ENCODE assay signal across 18 cellular contexts in the genomic region with DNA sequence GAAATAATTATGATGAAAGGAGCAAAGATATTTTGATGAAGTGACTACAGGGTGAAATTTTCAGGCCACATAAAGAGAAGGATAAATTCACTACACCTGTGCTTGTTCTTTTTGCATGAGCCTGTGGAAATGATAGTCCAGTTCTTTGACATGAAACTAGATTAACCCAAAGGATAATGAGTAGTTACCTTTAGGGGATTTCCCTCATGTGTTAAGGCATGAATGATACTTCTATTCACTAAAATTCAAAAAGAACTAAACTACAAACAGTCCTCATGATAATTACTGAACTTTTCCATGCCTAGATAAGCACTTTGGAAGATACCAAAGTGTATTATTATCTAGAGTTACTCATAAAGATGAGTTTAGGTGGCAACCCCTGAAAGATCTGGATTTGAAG.
"Had no signal": no experiment of that assay in that cellular context is flagged by ENCODE, and none has a peak within 500 bp of the region (broad histone marks: within the 10 kb centered on the region; RNA-seq: fewer than 3 reads in every experiment).

No MANE protein-coding gene starts in this region.

- H3K4me3 Mint-ChIP-seq: activated CD4-positive, alpha-beta memory T cell treated with anti-CD3 and anti-CD28 coated beads, Interleukin-2, amount 10 ng/mL, durations not matched to agents 7 days and 5 days; central memory CD8-positive, alpha-beta T cell; natural killer cell treated with Interleukin-12 subunit alpha and Interleukin-12 subunit beta and Interleukin-15 and Interleukin-18, amount 100 ng/mL, for 72 hours; stimulated activated naive B cell treated with anti-CD40 and anti-IgM and Interleukin-4, amounts not matched to agents 10 μg/mL and 1 μg/mL and 100 μg/mL, for 72 hours; T-helper 2 cell treated with Interferon-gamma antibody and Interleukin-4, amounts not matched to agents 5 μg/mL and 100 μg/mL, for 36 hours; type B pancreatic cell had no signal

- H3K4me1 Mint-ChIP-seq: central memory CD8-positive, alpha-beta T cell had no signal

- H3K9me3 Mint-ChIP-seq: activated CD4-positive, alpha-beta memory T cell treated with anti-CD3 and anti-CD28 coated beads, Interleukin-2, amount 10 ng/mL, durations not matched to agents 7 days and 5 days; central memory CD8-positive, alpha-beta T cell; T-helper 2 cell treated with Interferon-gamma antibody and Interleukin-4, amounts not matched to agents 5 μg/mL and 100 μg/mL, for 36 hours had no signal

- H3K4me1 ChIP-seq: left ventricle myocardium inferior, suprapubic skin had no signal

- H3K27me3 ChIP-seq: adrenal gland, hepatocyte, suprapubic skin had no signal

- H3K4me2 ChIP-seq: hepatocyte had no signal

- H2AFZ ChIP-seq: hepatocyte had no signal

- H3K27ac ChIP-seq: adrenal gland, hepatocyte, left ventricle myocardium inferior, suprapubic skin had no signal

- H3K27me3 Mint-ChIP-seq: activated CD4-positive, alpha-beta memory T cell treated with anti-CD3 and anti-CD28 coated beads, Interleukin-2, amount 10 ng/mL, durations not matched to agents 7 days and 5 days; central memory CD8-positive, alpha-beta T cell; natural killer cell treated with Interleukin-12 subunit alpha and Interleukin-12 subunit beta and Interleukin-15 and Interleukin-18, amount 100 ng/mL, for 72 hours; progenitor cell of endocrine pancreas; stimulated activated naive B cell treated with anti-CD40 and anti-IgM and Interleukin-4, amounts not matched to agents 10 μg/mL and 1 μg/mL and 100 μg/mL, for 72 hours; type B pancreatic cell had no signal

- DNase-seq: activated CD4-positive, alpha-beta memory T cell treated with anti-CD3 and anti-CD28 coated beads, Interleukin-2, amount 10 ng/mL, durations not matched to agents 7 days and 5 days; activated gamma-delta T cell; adrenal gland; effector memory CD4-positive, alpha-beta T cell; kidney; left ventricle myocardium inferior; mesenchymal stem cell; nucleus accumbens; stimulated activated CD4-positive, alpha-beta T cell treated with anti-CD3 and anti-CD28 coated beads, Interleukin-2, amount 100 ng/mL, for 24 hours; stimulated activated naive B cell treated with anti-CD40 and anti-IgM and Interleukin-4, amounts not matched to agents 10 μg/mL and 1 μg/mL and 100 μg/mL, for 72 hours had no signal

- H3K36me3 ChIP-seq: adrenal gland, left ventricle myocardium inferior, suprapubic skin had no signal

- H3K4me3 ChIP-seq: adrenal gland, hepatocyte, left ventricle myocardium inferior, suprapubic skin had no signal

- H3K27ac Mint-ChIP-seq: activated CD4-positive, alpha-beta memory T cell treated with anti-CD3 and anti-CD28 coated beads, Interleukin-2, amount 10 ng/mL, durations not matched to agents 7 days and 5 days; progenitor cell of endocrine pancreas; stimulated activated naive B cell treated with anti-CD40 and anti-IgM and Interleukin-4, amounts not matched to agents 10 μg/mL and 1 μg/mL and 100 μg/mL, for 72 hours; T-helper 2 cell treated with Interferon-gamma antibody and Interleukin-4, amounts not matched to agents 5 μg/mL and 100 μg/mL, for 36 hours; type B pancreatic cell had no signal

- H3K9me3 ChIP-seq: adrenal gland, left ventricle myocardium inferior, suprapubic skin had no signal

- ATAC-seq: natural killer cell treated with Interleukin-12 subunit alpha and Interleukin-12 subunit beta and Interleukin-15 and Interleukin-18, amount 100 ng/mL, for 72 hours; sciatic nerve; stimulated activated naive B cell treated with anti-CD40 and anti-IgM and Interleukin-4, amounts not matched to agents 10 μg/mL and 1 μg/mL and 100 μg/mL, for 72 hours had no signal
